In the genomic region with DNA sequence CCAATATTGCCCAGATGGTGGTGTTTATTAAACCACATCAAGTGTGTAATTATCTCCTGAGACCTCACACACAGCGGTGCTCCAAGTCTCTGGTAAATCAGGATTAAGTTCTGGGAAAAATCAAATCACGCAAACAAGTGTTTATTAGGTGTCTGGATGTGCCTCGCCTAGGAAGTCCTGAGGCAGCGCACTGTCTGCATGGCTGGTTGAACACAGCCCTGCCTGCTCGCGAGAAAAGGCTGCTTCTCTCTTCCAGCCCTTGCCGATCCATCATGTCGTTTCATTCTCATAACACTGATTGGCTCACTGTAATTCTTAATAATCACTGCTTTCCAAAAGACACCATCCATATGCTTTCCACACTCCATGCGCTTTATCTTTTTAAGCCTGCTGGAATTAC, we compare ENCODE assay signal across 17 cellular contexts.
DNase-seq lines count a peak whose midpoint lies in the region; ATAC-seq and TF ChIP-seq lines count a peak whose summit lies in the region.
"Had no signal": no experiment of that assay in that cellular context is flagged by ENCODE, and none has a peak within 500 bp of the region (broad histone marks: within the 10 kb centered on the region; RNA-seq: fewer than 3 reads in every experiment).

No MANE protein-coding gene starts in this region.

- 100% methylated on average over 2 of the region's 9 CpGs for WGBS in right lobe of liver (ENCODE audit: insufficient coverage, low coverage, low lambda C conversion rate, missing lambda C conversion rate)

- no peaks in the 10 kb centered on the region for H4K20me1 ChIP-seq in BLaER1
- H4K20me1 ChIP-seq: BLaER1 treated with 17β-estradiol and CSF1 and Interleukin-3, amounts not matched to agents 10 nM and 100 nM had no signal

- TF ChIP-seq CTCF in WERI-Rb-1 (IDR thresholded peaks at IDR 0.05; ENCODE audit: low read depth, low read length) (no peak), right lobe of liver (IDR thresholded peaks at IDR 0.05) (no peak)

- H3K4me2 ChIP-seq in BLaER1, result peak overlapping the region; percentile 71; the same call in 1 of the 2 replicates

- intact Hi-C loops in right lobe of liver (cut with DNase I), result no loop called here

- DNase-seq in NCI-H2227 (lab: John Stamatoyannopoulos, UW; ENCODE audit: unreplicated experiment), result peak; percentile 19
- no peak for DNase-seq in NCI-H2227 treated with DMSO at 0.1 percent for 48 hours (lab: John Stamatoyannopoulos, UW)
- peak; percentile 89 for DNase-seq in NCI-H524 treated with DMSO at 0.1 percent for 48 hours (lab: John Stamatoyannopoulos, UW)
- DNase-seq in WERI-Rb-1, result peak; percentile 68
- DNase-seq in right lobe of liver, result no peak
- no peak for DNase-seq in D341Med (ENCODE audit: low spot score)
- no peak for DNase-seq in SJCRH30
- DNase-seq: 8988T; CD8-positive, alpha-beta memory T cell; COR-L47; DMS153; DMS79; GF-D8; H9 had no signal

- H3K36me3 ChIP-seq in BLaER1 (no peaks in the 10 kb centered on the region), WERI-Rb-1 (peaks cover 5% of the 10 kb centered on the region; the same call in 1 of the 2 replicates), right lobe of liver (no peaks in the 10 kb centered on the region), SJCRH30 (no peaks in the 10 kb centered on the region)
- H3K36me3 ChIP-seq: BLaER1 treated with 17β-estradiol and CSF1 and Interleukin-3, amounts not matched to agents 10 nM and 100 nM had no signal

- no peak overlapping the region for H3K9ac ChIP-seq in BLaER1
- H3K9ac ChIP-seq: BLaER1 treated with 17β-estradiol and CSF1 and Interleukin-3, amounts not matched to agents 10 nM and 100 nM had no signal

- H3K9me3 ChIP-seq in BLaER1 (no peaks in the 10 kb centered on the region), WERI-Rb-1 (ENCODE audit: severe bottlenecking) (no peaks in the 10 kb centered on the region), right lobe of liver (no peaks in the 10 kb centered on the region), SJCRH30 (replicated peaks) (no peaks in the 10 kb centered on the region)

- no peak overlapping the region for H3K27ac ChIP-seq in BLaER1
- peak overlapping the region; percentile 44 for H3K27ac ChIP-seq in WERI-Rb-1
- H3K27ac ChIP-seq in right lobe of liver, result no peak overlapping the region
- H3K27ac ChIP-seq in SJCRH30, result no peak overlapping the region
- H3K27ac ChIP-seq: BLaER1 treated with 17β-estradiol and CSF1 and Interleukin-3, amounts not matched to agents 10 nM and 100 nM had no signal

- peaks cover 37% of the 10 kb centered on the region for H3K4me1 ChIP-seq in BLaER1
- no peaks in the 10 kb centered on the region for H3K4me1 ChIP-seq in right lobe of liver
- no peaks in the 10 kb centered on the region for H3K4me1 ChIP-seq in SJCRH30

- ATAC-seq in right lobe of liver, result no peak
- ATAC-seq: HepG2 had no signal

- H3K4me3 ChIP-seq in BLaER1 (no peak overlapping the region), WERI-Rb-1 (ENCODE audit: low read depth, low read length) (peak overlapping the region; percentile 11), right lobe of liver (no peak overlapping the region), SJCRH30 (no peak overlapping the region)
- H3K4me3 ChIP-seq: BLaER1 treated with 17β-estradiol and CSF1 and Interleukin-3, amounts not matched to agents 10 nM and 100 nM had no signal

- TF ChIP-seq POLR2A in right lobe of liver (IDR thresholded peaks at IDR 0.05), result no peak

- H3K27me3 ChIP-seq in BLaER1, result no peaks in the 10 kb centered on the region
- H3K27me3 ChIP-seq in WERI-Rb-1 (ENCODE audit: insufficient read depth, low read depth, severe bottlenecking), result no peaks in the 10 kb centered on the region
- no peaks in the 10 kb centered on the region for H3K27me3 ChIP-seq in right lobe of liver
- no peaks in the 10 kb centered on the region for H3K27me3 ChIP-seq in SJCRH30

Comparison
In these comparisons a context has a peak if more than half of its experiments do, and no peak if none do; other contexts are left out.
1. DNase-seq: peak in NCI-H2227 (single experiment), NCI-H524 treated with DMSO at 0.1 percent for 48 hours (single experiment) and WERI-Rb-1 (single experiment); none in NCI-H2227 treated with DMSO at 0.1 percent for 48 hours (single experiment), right lobe of liver (0 of 3), D341Med (single experiment) and SJCRH30 (0 of 2).